Comparison of ENCODE assay signal across 1 cellular context in the genomic region with DNA sequence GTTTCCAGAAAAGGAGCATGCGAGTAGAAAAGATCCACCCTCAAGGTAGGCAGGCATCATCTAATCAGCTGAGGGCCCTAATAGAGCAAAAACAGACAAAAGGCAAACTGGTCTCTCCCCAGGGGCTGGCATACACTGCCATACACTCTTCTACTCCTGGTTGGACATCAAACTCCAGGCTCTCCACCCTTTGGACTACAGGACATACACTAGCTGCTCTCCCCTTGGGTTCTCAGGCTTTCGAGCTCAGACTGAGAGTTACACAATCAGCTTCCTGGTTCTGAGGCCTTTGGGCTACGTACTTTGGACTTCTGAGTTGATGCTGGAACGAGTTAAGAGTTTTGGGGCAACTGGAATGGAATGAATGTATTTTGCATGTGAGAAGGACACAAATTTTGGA.
TF ChIP-seq lines count a peak whose summit lies in the region.

No MANE protein-coding gene starts in this region.

TF ChIP-seq in HepG2, 621 proteins besides CTCF, POLR2A, EP300 and RAD21 (continued from another document and continues in another):
- TF ChIP-seq, protein P1, sequence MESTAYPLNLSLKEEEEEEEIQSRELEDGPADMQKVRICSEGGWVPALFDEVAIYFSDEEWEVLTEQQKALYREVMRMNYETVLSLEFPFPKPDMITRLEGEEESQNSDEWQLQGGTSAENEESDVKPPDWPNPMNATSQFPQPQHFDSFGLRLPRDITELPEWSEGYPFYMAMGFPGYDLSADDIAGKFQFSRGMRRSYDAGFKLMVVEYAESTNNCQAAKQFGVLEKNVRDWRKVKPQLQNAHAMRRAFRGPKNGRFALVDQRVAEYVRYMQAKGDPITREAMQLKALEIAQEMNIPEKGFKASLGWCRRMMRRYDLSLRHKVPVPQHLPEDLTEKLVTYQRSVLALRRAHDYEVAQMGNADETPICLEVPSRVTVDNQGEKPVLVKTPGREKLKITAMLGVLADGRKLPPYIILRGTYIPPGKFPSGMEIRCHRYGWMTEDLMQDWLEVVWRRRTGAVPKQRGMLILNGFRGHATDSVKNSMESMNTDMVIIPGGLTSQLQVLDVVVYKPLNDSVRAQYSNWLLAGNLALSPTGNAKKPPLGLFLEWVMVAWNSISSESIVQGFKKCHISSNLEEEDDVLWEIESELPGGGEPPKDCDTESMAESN (CRISPR knock-in tag; conservative IDR thresholded peaks at IDR 0.05), result no peak
- TF ChIP-seq, protein P2, sequence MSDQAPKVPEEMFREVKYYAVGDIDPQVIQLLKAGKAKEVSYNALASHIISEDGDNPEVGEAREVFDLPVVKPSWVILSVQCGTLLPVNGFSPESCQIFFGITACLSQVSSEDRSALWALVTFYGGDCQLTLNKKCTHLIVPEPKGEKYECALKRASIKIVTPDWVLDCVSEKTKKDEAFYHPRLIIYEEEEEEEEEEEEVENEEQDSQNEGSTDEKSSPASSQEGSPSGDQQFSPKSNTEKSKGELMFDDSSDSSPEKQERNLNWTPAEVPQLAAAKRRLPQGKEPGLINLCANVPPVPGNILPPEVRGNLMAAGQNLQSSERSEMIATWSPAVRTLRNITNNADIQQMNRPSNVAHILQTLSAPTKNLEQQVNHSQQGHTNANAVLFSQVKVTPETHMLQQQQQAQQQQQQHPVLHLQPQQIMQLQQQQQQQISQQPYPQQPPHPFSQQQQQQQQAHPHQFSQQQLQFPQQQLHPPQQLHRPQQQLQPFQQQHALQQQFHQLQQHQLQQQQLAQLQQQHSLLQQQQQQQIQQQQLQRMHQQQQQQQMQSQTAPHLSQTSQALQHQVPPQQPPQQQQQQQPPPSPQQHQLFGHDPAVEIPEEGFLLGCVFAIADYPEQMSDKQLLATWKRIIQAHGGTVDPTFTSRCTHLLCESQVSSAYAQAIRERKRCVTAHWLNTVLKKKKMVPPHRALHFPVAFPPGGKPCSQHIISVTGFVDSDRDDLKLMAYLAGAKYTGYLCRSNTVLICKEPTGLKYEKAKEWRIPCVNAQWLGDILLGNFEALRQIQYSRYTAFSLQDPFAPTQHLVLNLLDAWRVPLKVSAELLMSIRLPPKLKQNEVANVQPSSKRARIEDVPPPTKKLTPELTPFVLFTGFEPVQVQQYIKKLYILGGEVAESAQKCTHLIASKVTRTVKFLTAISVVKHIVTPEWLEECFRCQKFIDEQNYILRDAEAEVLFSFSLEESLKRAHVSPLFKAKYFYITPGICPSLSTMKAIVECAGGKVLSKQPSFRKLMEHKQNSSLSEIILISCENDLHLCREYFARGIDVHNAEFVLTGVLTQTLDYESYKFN (CRISPR knock-in tag; conservative IDR thresholded peaks at IDR 0.05), result peak; percentile 75
- TF ChIP-seq NCOA2 (CRISPR knock-in tag; IDR thresholded peaks at IDR 0.05), result 0 out of 2 replicates have a peak, but pooled peaks have one; percentile 30
- TF ChIP-seq, protein P3, sequence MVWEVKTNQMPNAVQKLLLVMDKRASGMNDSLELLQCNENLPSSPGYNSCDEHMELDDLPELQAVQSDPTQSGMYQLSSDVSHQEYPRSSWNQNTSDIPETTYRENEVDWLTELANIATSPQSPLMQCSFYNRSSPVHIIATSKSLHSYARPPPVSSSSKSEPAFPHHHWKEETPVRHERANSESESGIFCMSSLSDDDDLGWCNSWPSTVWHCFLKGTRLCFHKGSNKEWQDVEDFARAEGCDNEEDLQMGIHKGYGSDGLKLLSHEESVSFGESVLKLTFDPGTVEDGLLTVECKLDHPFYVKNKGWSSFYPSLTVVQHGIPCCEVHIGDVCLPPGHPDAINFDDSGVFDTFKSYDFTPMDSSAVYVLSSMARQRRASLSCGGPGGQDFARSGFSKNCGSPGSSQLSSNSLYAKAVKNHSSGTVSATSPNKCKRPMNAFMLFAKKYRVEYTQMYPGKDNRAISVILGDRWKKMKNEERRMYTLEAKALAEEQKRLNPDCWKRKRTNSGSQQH (CRISPR knock-in tag; IDR thresholded peaks at IDR 0.05; ENCODE audit: low read depth), result no peak
- TF ChIP-seq, protein P4, sequence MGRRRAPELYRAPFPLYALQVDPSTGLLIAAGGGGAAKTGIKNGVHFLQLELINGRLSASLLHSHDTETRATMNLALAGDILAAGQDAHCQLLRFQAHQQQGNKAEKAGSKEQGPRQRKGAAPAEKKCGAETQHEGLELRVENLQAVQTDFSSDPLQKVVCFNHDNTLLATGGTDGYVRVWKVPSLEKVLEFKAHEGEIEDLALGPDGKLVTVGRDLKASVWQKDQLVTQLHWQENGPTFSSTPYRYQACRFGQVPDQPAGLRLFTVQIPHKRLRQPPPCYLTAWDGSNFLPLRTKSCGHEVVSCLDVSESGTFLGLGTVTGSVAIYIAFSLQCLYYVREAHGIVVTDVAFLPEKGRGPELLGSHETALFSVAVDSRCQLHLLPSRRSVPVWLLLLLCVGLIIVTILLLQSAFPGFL (CRISPR knock-in tag; IDR thresholded peaks at IDR 0.05), result no peak
- TF ChIP-seq ZNF557 (CRISPR knock-in tag; IDR thresholded peaks at IDR 0.05), result no peak
- no peak for TF ChIP-seq ZNF207 (IDR thresholded peaks at IDR 0.05; ENCODE audit: borderline replicate concordance)
- TF ChIP-seq, protein P5, sequence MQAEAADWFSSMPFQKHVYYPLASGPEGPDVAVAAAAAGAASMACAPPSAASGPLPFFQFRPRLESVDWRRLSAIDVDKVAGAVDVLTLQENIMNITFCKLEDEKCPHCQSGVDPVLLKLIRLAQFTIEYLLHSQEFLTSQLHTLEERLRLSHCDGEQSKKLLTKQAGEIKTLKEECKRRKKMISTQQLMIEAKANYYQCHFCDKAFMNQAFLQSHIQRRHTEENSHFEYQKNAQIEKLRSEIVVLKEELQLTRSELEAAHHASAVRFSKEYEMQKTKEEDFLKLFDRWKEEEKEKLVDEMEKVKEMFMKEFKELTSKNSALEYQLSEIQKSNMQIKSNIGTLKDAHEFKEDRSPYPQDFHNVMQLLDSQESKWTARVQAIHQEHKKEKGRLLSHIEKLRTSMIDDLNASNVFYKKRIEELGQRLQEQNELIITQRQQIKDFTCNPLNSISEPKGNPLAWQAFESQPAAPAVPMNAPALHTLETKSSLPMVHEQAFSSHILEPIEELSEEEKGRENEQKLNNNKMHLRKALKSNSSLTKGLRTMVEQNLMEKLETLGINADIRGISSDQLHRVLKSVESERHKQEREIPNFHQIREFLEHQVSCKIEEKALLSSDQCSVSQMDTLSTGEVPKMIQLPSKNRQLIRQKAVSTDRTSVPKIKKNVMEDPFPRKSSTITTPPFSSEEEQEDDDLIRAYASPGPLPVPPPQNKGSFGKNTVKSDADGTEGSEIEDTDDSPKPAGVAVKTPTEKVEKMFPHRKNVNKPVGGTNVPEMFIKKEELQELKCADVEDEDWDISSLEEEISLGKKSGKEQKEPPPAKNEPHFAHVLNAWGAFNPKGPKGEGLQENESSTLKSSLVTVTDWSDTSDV (CRISPR knock-in tag; IDR thresholded peaks at IDR 0.05), result no peak
- no peak for TF ChIP-seq ZNF292 (CRISPR knock-in tag; IDR thresholded peaks at IDR 0.05; ENCODE audit: borderline replicate concordance, low read depth)
- 0 out of 2 replicates have a peak, but pooled peaks have one; percentile 68 for TF ChIP-seq ZNF17 (CRISPR knock-in tag; IDR thresholded peaks at IDR 0.05)
- TF ChIP-seq STAT5B (CRISPR knock-in tag; IDR thresholded peaks at IDR 0.05), result no peak
- no peak for TF ChIP-seq ZNF572 (CRISPR knock-in tag; IDR thresholded peaks at IDR 0.05)
- no peak for TF ChIP-seq HIVEP1 (CRISPR knock-in tag; IDR thresholded peaks at IDR 0.05)
- no peak for TF ChIP-seq CENPT (CRISPR knock-in tag; IDR thresholded peaks at IDR 0.05; ENCODE audit: low read depth)
- TF ChIP-seq ZNF430 (CRISPR knock-in tag; IDR thresholded peaks at IDR 0.05), result no peak
- no peak for TF ChIP-seq ONECUT2 (CRISPR knock-in tag; IDR thresholded peaks at IDR 0.05)
- TF ChIP-seq MED8 (CRISPR knock-in tag; IDR thresholded peaks at IDR 0.05; ENCODE audit: insufficient replicate concordance), result no peak
- TF ChIP-seq ARHGAP35 (CRISPR knock-in tag; IDR thresholded peaks at IDR 0.05; ENCODE audit: borderline replicate concordance), result no peak
- no peak for TF ChIP-seq HNRNPH1 (optimal IDR thresholded peaks at IDR 0.05; ENCODE audit: low read depth, low read length)
- TF ChIP-seq, protein P6, sequence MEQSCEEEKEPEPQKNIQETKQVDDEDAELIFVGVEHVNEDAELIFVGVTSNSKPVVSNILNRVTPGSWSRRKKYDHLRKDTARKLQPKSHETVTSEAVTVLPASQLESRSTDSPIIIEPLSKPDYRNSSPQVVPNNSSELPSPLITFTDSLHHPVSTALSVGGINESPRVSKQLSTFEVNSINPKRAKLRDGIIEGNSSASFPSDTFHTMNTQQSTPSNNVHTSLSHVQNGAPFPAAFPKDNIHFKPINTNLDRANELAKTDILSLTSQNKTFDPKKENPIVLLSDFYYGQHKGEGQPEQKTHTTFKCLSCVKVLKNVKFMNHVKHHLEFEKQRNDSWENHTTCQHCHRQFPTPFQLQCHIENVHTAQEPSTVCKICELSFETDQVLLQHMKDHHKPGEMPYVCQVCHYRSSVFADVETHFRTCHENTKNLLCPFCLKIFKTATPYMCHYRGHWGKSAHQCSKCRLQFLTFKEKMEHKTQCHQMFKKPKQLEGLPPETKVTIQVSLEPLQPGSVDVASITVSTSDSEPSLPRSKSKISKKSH (CRISPR knock-in tag; IDR thresholded peaks at IDR 0.05; ENCODE audit: borderline replicate concordance), result no peak
- peak; percentile 63; the same call in 1 of the 2 replicates for TF ChIP-seq ZNF652 (CRISPR knock-in tag; IDR thresholded peaks at IDR 0.05; ENCODE audit: borderline replicate concordance, low read depth)
- TF ChIP-seq, protein P7, sequence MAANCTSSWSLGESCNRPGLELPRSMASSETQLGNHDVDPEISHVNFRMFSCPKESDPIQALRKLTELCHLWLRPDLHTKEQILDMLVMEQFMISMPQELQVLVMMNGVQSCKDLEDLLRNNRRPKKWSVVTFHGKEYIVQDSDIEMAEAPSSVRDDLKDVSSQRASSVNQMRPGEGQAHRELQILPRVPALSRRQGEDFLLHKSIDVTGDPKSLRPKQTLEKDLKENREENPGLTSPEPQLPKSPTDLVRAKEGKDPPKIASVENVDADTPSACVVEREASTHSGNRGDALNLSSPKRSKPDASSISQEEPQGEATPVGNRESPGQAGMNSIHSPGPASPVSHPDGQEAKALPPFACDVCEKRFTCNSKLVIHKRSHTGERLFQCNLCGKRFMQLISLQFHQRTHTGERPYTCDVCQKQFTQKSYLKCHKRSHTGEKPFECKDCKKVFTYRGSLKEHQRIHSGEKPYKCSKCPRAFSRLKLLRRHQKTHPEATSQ (CRISPR knock-in tag; IDR thresholded peaks at IDR 0.05; ENCODE audit: borderline replicate concordance), result no peak
- no peak for TF ChIP-seq SAFB2 (CRISPR knock-in tag; IDR thresholded peaks at IDR 0.05; ENCODE audit: borderline replicate concordance, low read depth)
- TF ChIP-seq, protein P8, sequence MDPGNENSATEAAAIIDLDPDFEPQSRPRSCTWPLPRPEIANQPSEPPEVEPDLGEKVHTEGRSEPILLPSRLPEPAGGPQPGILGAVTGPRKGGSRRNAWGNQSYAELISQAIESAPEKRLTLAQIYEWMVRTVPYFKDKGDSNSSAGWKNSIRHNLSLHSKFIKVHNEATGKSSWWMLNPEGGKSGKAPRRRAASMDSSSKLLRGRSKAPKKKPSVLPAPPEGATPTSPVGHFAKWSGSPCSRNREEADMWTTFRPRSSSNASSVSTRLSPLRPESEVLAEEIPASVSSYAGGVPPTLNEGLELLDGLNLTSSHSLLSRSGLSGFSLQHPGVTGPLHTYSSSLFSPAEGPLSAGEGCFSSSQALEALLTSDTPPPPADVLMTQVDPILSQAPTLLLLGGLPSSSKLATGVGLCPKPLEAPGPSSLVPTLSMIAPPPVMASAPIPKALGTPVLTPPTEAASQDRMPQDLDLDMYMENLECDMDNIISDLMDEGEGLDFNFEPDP (CRISPR knock-in tag; conservative IDR thresholded peaks at IDR 0.05), result no peak
- TF ChIP-seq, protein P9, sequence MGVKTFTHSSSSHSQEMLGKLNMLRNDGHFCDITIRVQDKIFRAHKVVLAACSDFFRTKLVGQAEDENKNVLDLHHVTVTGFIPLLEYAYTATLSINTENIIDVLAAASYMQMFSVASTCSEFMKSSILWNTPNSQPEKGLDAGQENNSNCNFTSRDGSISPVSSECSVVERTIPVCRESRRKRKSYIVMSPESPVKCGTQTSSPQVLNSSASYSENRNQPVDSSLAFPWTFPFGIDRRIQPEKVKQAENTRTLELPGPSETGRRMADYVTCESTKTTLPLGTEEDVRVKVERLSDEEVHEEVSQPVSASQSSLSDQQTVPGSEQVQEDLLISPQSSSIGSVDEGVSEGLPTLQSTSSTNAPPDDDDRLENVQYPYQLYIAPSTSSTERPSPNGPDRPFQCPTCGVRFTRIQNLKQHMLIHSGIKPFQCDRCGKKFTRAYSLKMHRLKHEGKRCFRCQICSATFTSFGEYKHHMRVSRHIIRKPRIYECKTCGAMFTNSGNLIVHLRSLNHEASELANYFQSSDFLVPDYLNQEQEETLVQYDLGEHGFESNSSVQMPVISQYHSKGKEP (CRISPR knock-in tag; IDR thresholded peaks at IDR 0.05), result no peak
- TF ChIP-seq, protein P10, sequence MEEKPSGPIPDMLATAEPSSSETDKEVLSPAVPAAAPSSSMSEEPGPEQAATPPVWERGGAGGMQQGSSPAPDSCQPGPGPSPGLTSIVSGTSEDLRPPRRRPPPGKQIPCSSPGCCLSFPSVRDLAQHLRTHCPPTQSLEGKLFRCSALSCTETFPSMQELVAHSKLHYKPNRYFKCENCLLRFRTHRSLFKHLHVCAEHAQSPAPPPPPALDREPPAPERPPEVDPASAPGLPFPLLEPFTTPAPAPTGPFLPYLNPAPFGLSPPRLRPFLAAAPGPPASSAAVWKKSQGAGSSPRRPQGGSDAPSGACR (CRISPR knock-in tag; IDR thresholded peaks at IDR 0.05), result no peak
- no peak for TF ChIP-seq KDM5A (IDR thresholded peaks at IDR 0.05; ENCODE audit: borderline replicate concordance, low read length)
- TF ChIP-seq, protein P11, sequence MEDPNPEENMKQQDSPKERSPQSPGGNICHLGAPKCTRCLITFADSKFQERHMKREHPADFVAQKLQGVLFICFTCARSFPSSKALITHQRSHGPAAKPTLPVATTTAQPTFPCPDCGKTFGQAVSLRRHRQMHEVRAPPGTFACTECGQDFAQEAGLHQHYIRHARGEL (CRISPR knock-in tag; IDR thresholded peaks at IDR 0.05), result no peak
- TF ChIP-seq, protein P12, sequence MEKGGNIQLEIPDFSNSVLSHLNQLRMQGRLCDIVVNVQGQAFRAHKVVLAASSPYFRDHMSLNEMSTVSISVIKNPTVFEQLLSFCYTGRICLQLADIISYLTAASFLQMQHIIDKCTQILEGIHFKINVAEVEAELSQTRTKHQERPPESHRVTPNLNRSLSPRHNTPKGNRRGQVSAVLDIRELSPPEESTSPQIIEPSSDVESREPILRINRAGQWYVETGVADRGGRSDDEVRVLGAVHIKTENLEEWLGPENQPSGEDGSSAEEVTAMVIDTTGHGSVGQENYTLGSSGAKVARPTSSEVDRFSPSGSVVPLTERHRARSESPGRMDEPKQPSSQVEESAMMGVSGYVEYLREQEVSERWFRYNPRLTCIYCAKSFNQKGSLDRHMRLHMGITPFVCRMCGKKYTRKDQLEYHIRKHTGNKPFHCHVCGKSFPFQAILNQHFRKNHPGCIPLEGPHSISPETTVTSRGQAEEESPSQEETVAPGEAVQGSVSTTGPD (CRISPR knock-in tag; IDR thresholded peaks at IDR 0.05), result no peak
